12 cellular contexts compared by ENCODE assay signal in genomic region chr2:223053431-223054192, GRCh38. TPM values are rescaled to one million over a fixed set of nuclear protein-coding genes. Genes with fewer than 3 reads are reported as not detected.
DNase-seq lines count a peak whose midpoint lies in the region; ATAC-seq and TF ChIP-seq lines count a peak whose summit lies in the region.
"Had no signal": no experiment of that assay in that cellular context is flagged by ENCODE, and none has a peak within 500 bp of the region (broad histone marks: within the 10 kb centered on the region; RNA-seq: fewer than 3 reads in every experiment).

No MANE protein-coding gene starts in this region.

- no peak for TF ChIP-seq CTCF in left ventricle myocardium inferior (IDR thresholded peaks at IDR 0.05; ENCODE audit: borderline replicate concordance)
- TF ChIP-seq CTCF in gastroesophageal sphincter (IDR thresholded peaks at IDR 0.05), result no peak
- no peak for TF ChIP-seq CTCF in psoas muscle (IDR thresholded peaks at IDR 0.05)

- intact Hi-C loops in left ventricle myocardium inferior (cut with micrococcal nuclease) (no loop called here), cardiac septum (cut with DNase I) (loop anchor here (10.0 kb wide), 1 partner anchor 561 kb away; no protein-coding TSS in a partner anchor), psoas muscle (cut with DNase I) (loop anchor here in 1 of 2 donors (5.0 kb wide), 1 partner anchor 76 kb away; no protein-coding TSS in a partner anchor)

- H3K36me3 ChIP-seq in left ventricle myocardium inferior (no peaks in the 10 kb centered on the region), gastroesophageal sphincter (no peaks in the 10 kb centered on the region), psoas muscle (ENCODE audit: insufficient read depth in 1 of 2, low read depth in 1 of 2) (no peaks in the 10 kb centered on the region)

- peaks cover 14% of the 10 kb centered on the region for H3K27me3 ChIP-seq in left ventricle myocardium inferior (ENCODE audit: low read depth)
- H3K27me3 ChIP-seq in gastroesophageal sphincter, result no peaks in the 10 kb centered on the region
- peaks cover 0 to 7% (median 3%) of the 10 kb centered on the region in 3 donors for H3K27me3 ChIP-seq in psoas muscle (ENCODE audit: insufficient read depth in 3 of 3, low read length in 2 of 3)

- peak overlapping the region; percentile 83 for H3K27ac ChIP-seq in left ventricle myocardium inferior (replicated peaks)
- peak overlapping the region; percentile 69 to 91 (median 90) for H3K27ac ChIP-seq in gastroesophageal sphincter
- H3K27ac ChIP-seq in psoas muscle, result peak overlapping the region; percentile 72
- H3K27ac ChIP-seq: HL-60 had no signal

- no peak for TF ChIP-seq POLR2A in gastroesophageal sphincter (IDR thresholded peaks at IDR 0.05)
- no peak for TF ChIP-seq POLR2A in erythroblast (IDR thresholded peaks at IDR 0.05; ENCODE audit: low read length)

- 34 to 56% methylated on average over 10 to 12 of the region's 16 CpGs for WGBS in gastroesophageal sphincter (ENCODE audit: low coverage in 1 of 2), 2 donors
- WGBS in psoas muscle, 3 donors, result 64 to 72% (median 71%) methylated on average over 16 of the region's 16 CpGs

- H3K4me1 ChIP-seq in left ventricle myocardium inferior (peaks cover 21% of the 10 kb centered on the region), gastroesophageal sphincter (peaks cover 11 to 85% (median 16%) of the 10 kb centered on the region in 3 donors), psoas muscle (no peaks in the 10 kb centered on the region)

- DNase-seq in left ventricle myocardium inferior (no peak), cardiac septum (ENCODE audit: low spot score) (no peak), psoas muscle (no peak), erythroblast (lab: John Stamatoyannopoulos, UW) (no peak), dermis blood vessel endothelial cell (no peak), left lobe of liver (ENCODE audit: low spot score) (no peak)
- DNase-seq: activated T-cell treated with anti-CD3 and anti-CD28 coated beads, Interleukin-2, amount 50 U/mL, for 1 hour; GDM1; NCI-H1092 treated with DMSO at 0.1 percent for 48 hours had no signal

- ATAC-seq in gastroesophageal sphincter (no peak), psoas muscle (no peak), left lobe of liver (no peak), GM21737 (IDR thresholded peaks at IDR 0.05; ENCODE audit: unreplicated experiment) (no peak)

- no peak for TF ChIP-seq EP300 in gastroesophageal sphincter (IDR thresholded peaks at IDR 0.05)

- no peaks in the 10 kb centered on the region for H3K9me3 ChIP-seq in left ventricle myocardium inferior (replicated peaks)
- H3K9me3 ChIP-seq in gastroesophageal sphincter, result no peaks in the 10 kb centered on the region
- no peaks in the 10 kb centered on the region for H3K9me3 ChIP-seq in psoas muscle

- H3K4me3 ChIP-seq in left ventricle myocardium inferior (peak overlapping the region; percentile 67), gastroesophageal sphincter (peak overlapping the region; percentile 41 to 56), psoas muscle (peak overlapping the region; percentile 59)

RNA-seq across cellular contexts. Expression of gene KCNE4, which starts 1.6 kb away (rescaled TPM):
- 3.1 TPM for total RNA-seq in left ventricle myocardium inferior
- total RNA-seq in cardiac septum, result 1.7 TPM
- 10 to 100 TPM; 13.0 to 24.8 (median 20.0) TPM for total RNA-seq in gastroesophageal sphincter
- total RNA-seq in psoas muscle, result 1 to 10 TPM in 1 of 4 donors, under 1 TPM in 3; 0.34 to 1.7 (median 0.79) TPM
- 1 to 10 TPM in 2 of 3 donors, under 1 TPM in 1; 0.58 to 1.4 (median 1.0) TPM for polyA plus RNA-seq in psoas muscle
- 0.14 and 1.2 TPM in 2 replicates for total RNA-seq in dermis blood vessel endothelial cell
- total RNA-seq in left lobe of liver, result 1.2 TPM
